ENCODE assay signal across 8 cellular contexts in genomic region chr10:35355971-35356724, GRCh38. TPM values are rescaled to one million over a fixed set of nuclear protein-coding genes. Genes with fewer than 3 reads are reported as not detected.
A peak's percentile ranks its signal among the peaks of the same experiment; 100 is the strongest.
DNase-seq lines count a peak whose midpoint lies in the region; ATAC-seq and TF ChIP-seq lines count a peak whose summit lies in the region.

No MANE protein-coding gene starts in this region.

- H3K9ac ChIP-seq in colonic mucosa (ENCODE audit: low read depth in 2 of 2, low read length in 2 of 2) = no peak overlapping the region

- no peak overlapping the region for H3K27ac ChIP-seq in hepatocyte
- H3K27ac ChIP-seq in colonic mucosa = no peak overlapping the region

- 88% methylated on average over 9 of the region's 9 CpGs for WGBS in hepatocyte (ENCODE audit: low lambda C conversion rate, missing lambda C conversion rate)

- H3K4me2 ChIP-seq in hepatocyte = no peak overlapping the region

- ATAC-seq in GM18498 (IDR thresholded peaks at IDR 0.05; ENCODE audit: unreplicated experiment) = peak; percentile 78
- peak; percentile 70 for ATAC-seq in GM21390 (IDR thresholded peaks at IDR 0.05; ENCODE audit: unreplicated experiment)
- ATAC-seq in HG03520 (IDR thresholded peaks at IDR 0.05; ENCODE audit: unreplicated experiment) = peak; percentile 66

- H4K20me1 ChIP-seq in hepatocyte (ENCODE audit: insufficient read depth, poor library complexity, severe bottlenecking) = peaks cover 55% of the 10 kb centered on the region

- no peak overlapping the region for H3K4me3 ChIP-seq in hepatocyte
- H3K4me3 ChIP-seq in colonic mucosa = no peak overlapping the region

- H3K9me3 ChIP-seq in hepatocyte (ENCODE audit: low read depth) (no peaks in the 10 kb centered on the region), colonic mucosa (no peaks in the 10 kb centered on the region)

- no peaks in the 10 kb centered on the region for H3K9me3 Mint-ChIP-seq in immature natural killer cell

- peaks cover 100% of the 10 kb centered on the region for H3K79me2 ChIP-seq in hepatocyte

- H3K36me3 ChIP-seq in hepatocyte (replicated peaks; ENCODE audit: insufficient read depth, low read depth) = no peaks in the 10 kb centered on the region
- H3K36me3 ChIP-seq in colonic mucosa = no peaks in the 10 kb centered on the region

- no peak overlapping the region for H2AFZ ChIP-seq in hepatocyte

- no peaks in the 10 kb centered on the region for H3K9me2 ChIP-seq in hepatocyte (replicated peaks; ENCODE audit: insufficient read depth)

- TF ChIP-seq CTCF in hepatocyte (IDR thresholded peaks at IDR 0.05; ENCODE audit: poor library complexity) (no peak), colonic mucosa (IDR thresholded peaks at IDR 0.05) (no peak)

- peaks cover 0 to 5% (median 3%) of the 10 kb centered on the region in 3 donors for H3K27me3 Mint-ChIP-seq in immature natural killer cell (ENCODE audit: low read depth in 3 of 3)

- H3K27me3 ChIP-seq in hepatocyte (no peaks in the 10 kb centered on the region), colonic mucosa (no peaks in the 10 kb centered on the region)

- peak overlapping the region; percentile 7 to 40 (median 25) for H3K4me3 Mint-ChIP-seq in immature natural killer cell

- intact Hi-C loops in colonic mucosa (cut with DNase I) = no loop called here

- peak overlapping the region in 5 of 6 donors; percentile 11 to 65 (median 19) for H3K27ac Mint-ChIP-seq in immature natural killer cell

- peaks cover 71 to 89% of the 10 kb centered on the region in 2 donors for H3K4me1 Mint-ChIP-seq in immature natural killer cell

- no peaks in the 10 kb centered on the region for H3K36me3 Mint-ChIP-seq in immature natural killer cell

- DNase-seq in immature natural killer cell (peak; percentile 15 to 26 (median 17)), retina (no peak), hepatocyte (ENCODE audit: low spot score) (no peak), colonic mucosa (no peak), NCI-H2081 (lab: John Stamatoyannopoulos, UW) (no peak)

- H3K4me1 ChIP-seq in hepatocyte (ENCODE audit: insufficient read depth) (peaks cover 26% of the 10 kb centered on the region), colonic mucosa (no peaks in the 10 kb centered on the region)

RNA-seq across cellular contexts. Expression of gene CCNY, which starts 19.8 kb away (rescaled TPM):
- polyA plus RNA-seq in immature natural killer cell (10 to 100 TPM in 2 of 3 donors, 1 to 10 TPM in 1; 7.8 to 13.2 (median 12.4) TPM), hepatocyte (51.3 and 55.8 TPM in 2 replicates)
- total RNA-seq in hepatocyte (51.1 and 51.5 TPM in 2 replicates), colonic mucosa (10 to 100 TPM; 43.5 to 68.6 TPM)

Comparison
In these comparisons a context has a peak if more than half of its experiments do, and no peak if none do; other contexts are left out.
1. DNase-seq: peak in immature natural killer cell (3 of 3); none in retina (single experiment), hepatocyte (single experiment), colonic mucosa (single experiment) and NCI-H2081 (0 of 2).
2. Peak in every context shown above with its lines, with median percentiles within 50 percentile points of each other: ATAC-seq.